In genomic region chr9:98329281-98329680, GRCh38 we compare ENCODE assay signal across 1 cellular context.
TF ChIP-seq lines count a peak whose summit lies in the region.

No MANE protein-coding gene starts in this region.

TF ChIP-seq in IMR-90, 13 proteins besides CTCF, POLR2A, EP300 and RAD21 (continued from another document):
- TF ChIP-seq, protein P1, sequence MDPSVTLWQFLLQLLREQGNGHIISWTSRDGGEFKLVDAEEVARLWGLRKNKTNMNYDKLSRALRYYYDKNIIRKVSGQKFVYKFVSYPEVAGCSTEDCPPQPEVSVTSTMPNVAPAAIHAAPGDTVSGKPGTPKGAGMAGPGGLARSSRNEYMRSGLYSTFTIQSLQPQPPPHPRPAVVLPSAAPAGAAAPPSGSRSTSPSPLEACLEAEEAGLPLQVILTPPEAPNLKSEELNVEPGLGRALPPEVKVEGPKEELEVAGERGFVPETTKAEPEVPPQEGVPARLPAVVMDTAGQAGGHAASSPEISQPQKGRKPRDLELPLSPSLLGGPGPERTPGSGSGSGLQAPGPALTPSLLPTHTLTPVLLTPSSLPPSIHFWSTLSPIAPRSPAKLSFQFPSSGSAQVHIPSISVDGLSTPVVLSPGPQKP (IDR thresholded peaks at IDR 0.05; ENCODE audit: borderline replicate concordance, low read depth, low read length), result no peak
- TF ChIP-seq SMC3 (IDR thresholded peaks at IDR 0.05; ENCODE audit: low read depth, low read length) (no peak), CHD1 (IDR thresholded peaks at IDR 0.05; ENCODE audit: low read depth, low read length) (no peak), USF2 (IDR thresholded peaks at IDR 0.05; ENCODE audit: low read depth, low read length) (no peak)
